In the genomic region with DNA sequence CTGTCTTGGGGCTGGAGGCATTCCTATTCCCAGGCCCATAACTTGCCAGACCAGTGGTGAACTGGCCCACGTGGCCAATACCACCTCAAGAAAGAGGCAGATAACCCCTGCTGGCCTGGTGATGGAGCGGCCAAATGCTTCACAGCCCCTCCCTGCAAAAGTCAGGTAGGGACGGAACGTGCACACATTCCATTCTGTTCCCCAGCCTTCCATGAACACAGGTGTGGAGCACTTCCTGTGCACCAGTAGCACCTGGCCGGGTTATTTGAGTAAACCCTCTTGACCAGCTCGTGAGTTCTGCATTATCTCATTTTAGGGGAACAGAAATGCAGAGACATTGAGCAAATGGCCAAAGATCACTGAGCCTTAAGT, we compare ENCODE assay signal across 12 cellular contexts.
"Had no signal": no experiment of that assay in that cellular context is flagged by ENCODE, and none has a peak within 500 bp of the region (broad histone marks: within the 10 kb centered on the region; RNA-seq: fewer than 3 reads in every experiment).

No MANE protein-coding gene starts in this region.

- H3K27ac Mint-ChIP-seq: activated CD4-positive, alpha-beta memory T cell treated with anti-CD3 and anti-CD28 coated beads, Interleukin-2, amount 10 ng/mL, durations not matched to agents 7 days and 5 days; stimulated activated memory B cell treated with anti-CD40 and anti-IgM and Interleukin-4, amounts not matched to agents 10 μg/mL and 1 μg/mL and 100 μg/mL, for 72 hours; WTC11 had no signal

- H3K4me3 ChIP-seq: adrenal gland, esophagus squamous epithelium, lower lobe of right lung had no signal

- H3K36me3 Mint-ChIP-seq: stimulated activated memory B cell treated with anti-CD40 and anti-IgM and Interleukin-4, amounts not matched to agents 10 μg/mL and 1 μg/mL and 100 μg/mL, for 72 hours; WTC11 had no signal

- ATAC-seq: activated T-cell treated with anti-CD3 and anti-CD28 coated beads, Interleukin-2, amount 50 U/mL, for 4 hours; stimulated activated memory B cell treated with anti-CD40 and anti-IgM and Interleukin-4, amounts not matched to agents 10 μg/mL and 1 μg/mL and 100 μg/mL, for 72 hours; WTC11 had no signal

- H3K4me1 ChIP-seq: adrenal gland, lower lobe of right lung had no signal

- H3K27me3 ChIP-seq: adrenal gland, esophagus squamous epithelium had no signal

- DNase-seq: activated CD4-positive, alpha-beta memory T cell treated with anti-CD3 and anti-CD28 coated beads, Interleukin-2, amount 10 ng/mL, durations not matched to agents 7 days and 5 days; activated CD4-positive, alpha-beta T cell treated with anti-CD3 and anti-CD28 coated beads for 4 hours; activated effector memory CD4-positive, alpha-beta T cell treated with Interleukin-2 at 50 U/mL for 16 hours; activated naive CD4-positive, alpha-beta T cell treated with anti-CD3 and anti-CD28 coated beads, Interleukin-2, amount 50 U/mL, for 16 hours; activated T-cell treated with anti-CD3 and anti-CD28 coated beads, Interleukin-2, amount 50 U/mL, for 4 hours; adrenal gland; esophagus squamous epithelium; left cardiac atrium; lower lobe of right lung had no signal

- H3K9me3 Mint-ChIP-seq: activated CD4-positive, alpha-beta memory T cell treated with anti-CD3 and anti-CD28 coated beads, Interleukin-2, amount 10 ng/mL, durations not matched to agents 7 days and 5 days; activated T-cell treated with anti-CD3 and anti-CD28 coated beads, Interleukin-2, amount 50 U/mL, for 4 hours; stimulated activated memory B cell treated with anti-CD40 and anti-IgM and Interleukin-4, amounts not matched to agents 10 μg/mL and 1 μg/mL and 100 μg/mL, for 72 hours; WTC11 had no signal

- H3K36me3 ChIP-seq: adrenal gland had no signal

- H3K27me3 Mint-ChIP-seq: type B pancreatic cell had no signal

- H3K4me1 Mint-ChIP-seq: activated CD4-positive, alpha-beta memory T cell treated with anti-CD3 and anti-CD28 coated beads, Interleukin-2, amount 10 ng/mL, durations not matched to agents 7 days and 5 days; stimulated activated memory B cell treated with anti-CD40 and anti-IgM and Interleukin-4, amounts not matched to agents 10 μg/mL and 1 μg/mL and 100 μg/mL, for 72 hours had no signal

- H3K4me3 Mint-ChIP-seq: activated CD4-positive, alpha-beta memory T cell treated with anti-CD3 and anti-CD28 coated beads, Interleukin-2, amount 10 ng/mL, durations not matched to agents 7 days and 5 days; activated T-cell treated with anti-CD3 and anti-CD28 coated beads, Interleukin-2, amount 50 U/mL, for 4 hours; stimulated activated memory B cell treated with anti-CD40 and anti-IgM and Interleukin-4, amounts not matched to agents 10 μg/mL and 1 μg/mL and 100 μg/mL, for 72 hours; WTC11 had no signal

- H3K9me3 ChIP-seq: adrenal gland, esophagus squamous epithelium, lower lobe of right lung had no signal

- H3K27ac ChIP-seq: adrenal gland, lower lobe of right lung had no signal
